In genomic region chr12:70806827-70807226, GRCh38 we compare ENCODE assay signal across 23 cellular contexts.
DNase-seq lines count a peak whose midpoint lies in the region; ATAC-seq, FAIRE-seq and TF ChIP-seq lines count a peak whose summit lies in the region.
"Had no signal": no experiment of that assay in that cellular context is flagged by ENCODE, and none has a peak within 500 bp of the region (broad histone marks: within the 10 kb centered on the region; RNA-seq: fewer than 3 reads in every experiment).

No MANE protein-coding gene starts in this region.

- no peak overlapping the region for H3K27ac ChIP-seq in GM23338 (ENCODE audit: low read depth)
- no peak overlapping the region for H3K27ac ChIP-seq in K562 (ENCODE audit: extremely low read depth, low read depth, low read length)
- H3K27ac ChIP-seq in H1 (ENCODE audit: low read depth, low read length), result no peak overlapping the region
- no peak overlapping the region for H3K27ac ChIP-seq in dorsolateral prefrontal cortex
- H3K27ac ChIP-seq in aorta (ENCODE audit: low read depth in 1 of 2, low read length in 2 of 2), result no peak overlapping the region
- H3K27ac ChIP-seq: 22Rv1; A549; BLaER1 treated with 17β-estradiol and CSF1 and Interleukin-3, amounts not matched to agents 10 nM and 100 nM; C4-2B had no signal

- H3K9me3 Mint-ChIP-seq in GM23338, result peaks cover 16% of the 10 kb centered on the region

- H2BK120ac ChIP-seq in H1 (replicated peaks; ENCODE audit: low read depth, low read length), result no peak overlapping the region

- no peak overlapping the region for H3K18ac ChIP-seq in H1 (ENCODE audit: extremely low read depth, low read length)

- peak overlapping the region; percentile 76 for H3K27ac Mint-ChIP-seq in GM23338
- H3K27ac Mint-ChIP-seq: B cell; CD4-positive, alpha-beta T cell; CD8-positive, alpha-beta T cell had no signal

- no peak overlapping the region for H3K4me3 Mint-ChIP-seq in GM23338
- H3K4me3 Mint-ChIP-seq: B cell; CD4-positive, alpha-beta T cell; CD8-positive, alpha-beta T cell had no signal

- no peaks in the 10 kb centered on the region for H3F3A ChIP-seq in GM23338 (replicated peaks; ENCODE audit: low read depth)

- no peak for DNase-seq in GM23338 (ENCODE audit: low spot score)
- DNase-seq in K562 (ENCODE audit: extremely low read depth in 1 of 4, low spot score in 3 of 4), result no peak
- DNase-seq in H1 (ENCODE audit: low read depth in 1 of 2, low spot score in 2 of 2), result no peak
- no peak for DNase-seq in mucosa of descending colon
- no peak for DNase-seq in dorsolateral prefrontal cortex
- no peak for DNase-seq in aorta
- no peak for DNase-seq in OCI-M1 (lab: John Stamatoyannopoulos, UW)
- DNase-seq: AML-193; Caco-2; Calu3; CD4-positive, alpha-beta T cell; CD8-positive, alpha-beta T cell; DMS79 treated with DMSO at 0.1 percent for 48 hours; GF-D8 had no signal

- FAIRE-seq in K562 (lab: Jason Lieb, UNC), result peak; percentile 32
- FAIRE-seq in H1 (lab: Jason Lieb, UNC), result peak; percentile 63
- FAIRE-seq: A549, D721Med, G401.6, GM12891, GM19239 had no signal

- H2BK12ac ChIP-seq in H1 (ENCODE audit: low read depth, low read length), result no peak overlapping the region

- H3K79me2 ChIP-seq in GM23338 (replicated peaks; ENCODE audit: insufficient read depth), result no peaks in the 10 kb centered on the region
- H3K79me2 ChIP-seq in K562 (ENCODE audit: control insufficient read depth, insufficient read depth, low read length), result no peaks in the 10 kb centered on the region
- no peaks in the 10 kb centered on the region for H3K79me2 ChIP-seq in H1 (ENCODE audit: control insufficient read depth in 1 of 2, insufficient read depth in 2 of 2, low read length in 2 of 2)

- peaks cover 24% of the 10 kb centered on the region for H3K4me1 ChIP-seq in GM23338 (ENCODE audit: insufficient read depth)
- no peaks in the 10 kb centered on the region for H3K4me1 ChIP-seq in K562 (replicated peaks in 1 of 2; ENCODE audit: control insufficient read depth in 2 of 2, insufficient read depth in 2 of 2, low read length in 2 of 2)
- H3K4me1 ChIP-seq in H1 (replicated peaks in 1 of 4; ENCODE audit: control insufficient read depth in 3 of 4, insufficient read depth in 4 of 4, low read length in 3 of 4), result peaks cover 0 to 15% (median 3%) of the 10 kb centered on the region in 4 experiments; a peak in 3 of 7 replicates
- H3K4me1 ChIP-seq in mucosa of descending colon (ENCODE audit: low read depth), result peaks cover 2% of the 10 kb centered on the region
- H3K4me1 ChIP-seq in aorta (ENCODE audit: control insufficient read depth in 1 of 2, insufficient read depth in 2 of 2, low read length in 2 of 2), result no peaks in the 10 kb centered on the region
- H3K4me1 ChIP-seq: A549; BLaER1 treated with 17β-estradiol and CSF1 and Interleukin-3, amounts not matched to agents 10 nM and 100 nM; Caco-2 had no signal

- H4K5ac ChIP-seq in H1 (ENCODE audit: insufficient read length, low read depth, low read length), result no peak overlapping the region

- H3K9me1 ChIP-seq in K562 (ENCODE audit: control insufficient read depth, insufficient read depth, low read length), result no peaks in the 10 kb centered on the region

- H3K9me2 ChIP-seq in GM23338 (ENCODE audit: insufficient read depth), result no peaks in the 10 kb centered on the region

- H3K27me3 ChIP-seq in GM23338 (ENCODE audit: insufficient read depth), result no peaks in the 10 kb centered on the region
- H3K27me3 ChIP-seq in K562 (ENCODE audit: control insufficient read depth in 2 of 2, insufficient read depth in 2 of 2, low read length in 2 of 2), result no peaks in the 10 kb centered on the region
- no peaks in the 10 kb centered on the region for H3K27me3 ChIP-seq in H1 (replicated peaks in 1 of 4; ENCODE audit: control insufficient read depth in 3 of 4, extremely low read depth in 1 of 4, insufficient read depth in 3 of 4, low read length in 3 of 4)
- H3K27me3 ChIP-seq in dorsolateral prefrontal cortex, result no peaks in the 10 kb centered on the region
- no peaks in the 10 kb centered on the region for H3K27me3 ChIP-seq in aorta (ENCODE audit: control insufficient read depth in 1 of 2, insufficient read depth in 2 of 2, low read length in 1 of 2)
- H3K27me3 ChIP-seq: BLaER1 treated with 17β-estradiol and CSF1 and Interleukin-3, amounts not matched to agents 10 nM and 100 nM had no signal

- H3K9me3 ChIP-seq in K562 (replicated peaks; ENCODE audit: control insufficient read depth, insufficient read depth, low read depth, low read length) (no peaks in the 10 kb centered on the region), H1 (ENCODE audit: insufficient read depth in 2 of 2, low read depth in 1 of 2, low read length in 1 of 2) (no peaks in the 10 kb centered on the region), mucosa of descending colon (no peaks in the 10 kb centered on the region), aorta (ENCODE audit: control insufficient read depth, low read length) (no peaks in the 10 kb centered on the region)
- H3K9me3 ChIP-seq: A549 had no signal

- no peaks in the 10 kb centered on the region; the same call in 1 of the 2 replicates for H3K23me2 ChIP-seq in H1 (ENCODE audit: low read depth, low read length)

- H3K27me3 Mint-ChIP-seq in GM23338 (ENCODE audit: insufficient read depth, low read depth, poor library complexity), result no peaks in the 10 kb centered on the region
- H3K27me3 Mint-ChIP-seq: B cell had no signal

- CTCF ChIA-PET in K562 (lab: Yijun Ruan, JAX; ENCODE audit: low intra/inter-chr PET ratio) (no interaction called here), H1 (lab: Charles Lee; ENCODE audit: partially characterized antibody) (no interaction called here)

- no peak overlapping the region for H2BK20ac ChIP-seq in H1 (ENCODE audit: low read length)

- H3K36me3 ChIP-seq in GM23338 (ENCODE audit: insufficient read depth) (no peaks in the 10 kb centered on the region), K562 (ENCODE audit: control insufficient read depth, insufficient read depth, low read length) (no peaks in the 10 kb centered on the region), H1 (ENCODE audit: control insufficient read depth in 2 of 4, insufficient read depth in 4 of 4, low read length in 3 of 4) (no peaks in the 10 kb centered on the region), mucosa of descending colon (ENCODE audit: low read depth) (no peaks in the 10 kb centered on the region), aorta (ENCODE audit: control insufficient read depth in 1 of 2, insufficient read depth in 2 of 2, low read length in 1 of 2) (no peaks in the 10 kb centered on the region)
- H3K36me3 ChIP-seq: BLaER1 treated with 17β-estradiol and CSF1 and Interleukin-3, amounts not matched to agents 10 nM and 100 nM had no signal

- TF ChIP-seq CTCF in GM23338 (conservative IDR thresholded peaks at IDR 0.05; ENCODE audit: low read depth in 2 of 2) (no peak), K562 (IDR thresholded peaks at IDR 0.05 in 2 of 3, conservative IDR thresholded peaks at IDR 0.05 in 1 of 3; ENCODE audit: insufficient read depth in 2 of 3, low read depth in 1 of 3, low read length in 3 of 3) (no peak), H1 (IDR thresholded peaks at IDR 0.05; ENCODE audit: control extremely low read depth in 1 of 3, insufficient read depth in 1 of 3, low read depth in 1 of 3, low read length in 3 of 3) (no peak), mucosa of descending colon (IDR thresholded peaks at IDR 0.05) (no peak), dorsolateral prefrontal cortex (IDR thresholded peaks at IDR 0.05 in 54 of 56, conservative IDR thresholded peaks at IDR 0.05 in 2 of 56; ENCODE audit: low read depth in 1 of 56, partially characterized antibody in 56 of 56) (no peak)

- TF ChIP-seq POLR2A in K562 (conservative IDR thresholded peaks at IDR 0.05) (no peak), H1 (IDR thresholded peaks at IDR 0.05; ENCODE audit: control extremely low read depth in 1 of 2, low read depth in 2 of 2, low read length in 2 of 2) (no peak)

- H3K36me3 Mint-ChIP-seq in GM23338 (ENCODE audit: low read depth), result peaks cover 26% of the 10 kb centered on the region; the same call in 2 of the 3 replicates
- H3K36me3 Mint-ChIP-seq: CD8-positive, alpha-beta T cell had no signal

- H3K4me1 Mint-ChIP-seq in GM23338, result peaks cover 54% of the 10 kb centered on the region
- H3K4me1 Mint-ChIP-seq: B cell had no signal

- H2AFZ ChIP-seq in GM23338, result no peak overlapping the region
- H2AFZ ChIP-seq in K562 (ENCODE audit: low read depth, low read length), result no peak overlapping the region
- H2AFZ ChIP-seq in H1 (ENCODE audit: low read length), result no peak overlapping the region

- TF ChIP-seq RAD21 in K562 (CRISPR knock-in tag; conservative IDR thresholded peaks at IDR 0.05 in 1 of 2, IDR thresholded peaks at IDR 0.05 in 1 of 2) (no peak), H1 (IDR thresholded peaks at IDR 0.05 in 1 of 2, conservative IDR thresholded peaks at IDR 0.05 in 1 of 2; ENCODE audit: low read depth in 2 of 2, low read length in 2 of 2) (no peak)

- POLR2A ChIA-PET in K562 (lab: Yijun Ruan, JAX) (no interaction called here), H1 (lab: Charles Lee; ENCODE audit: partially characterized antibody) (no interaction called here)

- no peak for TF ChIP-seq EP300 in K562 (IDR thresholded peaks at IDR 0.05; ENCODE audit: low read length)
- TF ChIP-seq EP300 in H1 (IDR thresholded peaks at IDR 0.05; ENCODE audit: borderline replicate concordance in 1 of 2, low read depth in 2 of 2, low read length in 2 of 2), result no peak

- no peak overlapping the region for H3K4me3 ChIP-seq in GM23338
- H3K4me3 ChIP-seq in K562, result no peak overlapping the region
- no peak overlapping the region; a peak in 1 of 8 replicates for H3K4me3 ChIP-seq in H1 (ENCODE audit: extremely low read depth in 1 of 4, insufficient read depth in 2 of 4, low read depth in 3 of 4, low read length in 4 of 4)
- no peak overlapping the region for H3K4me3 ChIP-seq in mucosa of descending colon
- H3K4me3 ChIP-seq in dorsolateral prefrontal cortex, result no peak overlapping the region
- no peak overlapping the region for H3K4me3 ChIP-seq in aorta (ENCODE audit: low read length in 2 of 2)
- H3K4me3 ChIP-seq: A549; BLaER1 treated with 17β-estradiol and CSF1 and Interleukin-3, amounts not matched to agents 10 nM and 100 nM had no signal

- H4K20me1 ChIP-seq in GM23338 (replicated peaks; ENCODE audit: insufficient read depth), result no peaks in the 10 kb centered on the region
- no peaks in the 10 kb centered on the region for H4K20me1 ChIP-seq in K562 (replicated peaks; ENCODE audit: control insufficient read depth, insufficient read depth, low read length)
- no peaks in the 10 kb centered on the region for H4K20me1 ChIP-seq in H1 (replicated peaks in 1 of 2; ENCODE audit: control insufficient read depth in 1 of 2, insufficient read depth in 2 of 2, low read length in 2 of 2)
- H4K20me1 ChIP-seq: BLaER1 treated with 17β-estradiol and CSF1 and Interleukin-3, amounts not matched to agents 10 nM and 100 nM had no signal

- H4K8ac ChIP-seq in H1 (ENCODE audit: extremely low read depth, insufficient read depth, low read length), result no peak overlapping the region

- H3K4ac ChIP-seq in H1 (replicated peaks; ENCODE audit: insufficient read length, low read depth, low read length), result no peak overlapping the region

- no peak overlapping the region for H3K9ac ChIP-seq in K562 (ENCODE audit: insufficient read depth in 1 of 2, low read depth in 2 of 2, low read length in 2 of 2)
- no peak overlapping the region for H3K9ac ChIP-seq in H1 (replicated peaks in 1 of 4; ENCODE audit: extremely low read depth in 1 of 4, low read depth in 3 of 4, low read length in 3 of 4)
- H3K9ac ChIP-seq: BLaER1 treated with 17β-estradiol and CSF1 and Interleukin-3, amounts not matched to agents 10 nM and 100 nM had no signal

- no TSS peak for BruUV-seq in K562 (replicated peaks; lab: Mats Ljungman, UMichigan)

- WGBS in K562 (ENCODE audit: insufficient coverage, low coverage, missing lambda C conversion rate), result 8% methylated on average over 1 of the region's 1 CpG
- WGBS in H1 (ENCODE audit: extremely low coverage in 1 of 2, insufficient coverage in 1 of 2, insufficient read length in 1 of 2, insufficient replicate concordance in 2 of 2, low coverage in 1 of 2, low lambda C conversion rate in 2 of 2, missing lambda C conversion rate in 1 of 2), 2 experiments, result 82% methylated on average over 1 of the region's 1 CpG; no CpG with 5 or more reads in 1 of the 2 experiments
- WGBS in aorta, 2 donors, result 85 to 86% methylated on average over 1 of the region's 1 CpG

- H2BK5ac ChIP-seq in H1 (ENCODE audit: low read depth, low read length), result no peak overlapping the region; the same call in 1 of the 2 replicates

- H2AK5ac ChIP-seq in H1 (ENCODE audit: low read depth, low read length), result no peak overlapping the region

- H4K91ac ChIP-seq in H1 (replicated peaks; ENCODE audit: insufficient read length, low read length), result no peak overlapping the region

- in situ Hi-C loops in K562 (cut with MboI), result no loop called here

- no peak overlapping the region for H3K4me2 ChIP-seq in GM23338
- no peak overlapping the region for H3K4me2 ChIP-seq in K562 (ENCODE audit: insufficient read depth, low read length)
- no peak overlapping the region for H3K4me2 ChIP-seq in H1 (ENCODE audit: insufficient read depth in 1 of 2, low read depth in 2 of 2, low read length in 2 of 2)
- H3K4me2 ChIP-seq: A549; BLaER1 treated with 17β-estradiol and CSF1 and Interleukin-3, amounts not matched to agents 10 nM and 100 nM had no signal

- intact Hi-C loops in K562 (cut with micrococcal nuclease) (no loop called here), mucosa of descending colon (cut with DNase I, micrococcal nuclease) (no loop called here), dorsolateral prefrontal cortex (cut with DNase I) (no loop called here), aorta (cut with DNase I) (no loop called here)

- no peak overlapping the region for H3K23ac ChIP-seq in H1 (ENCODE audit: insufficient read length)

- H3K79me1 ChIP-seq in H1 (ENCODE audit: low read depth, low read length), result no peaks in the 10 kb centered on the region

- H3K14ac ChIP-seq in H1 (ENCODE audit: insufficient read length), result no peak overlapping the region

- ATAC-seq in GM23338 (no peak), K562 (no peak), mucosa of descending colon (peak; percentile 52), aorta (ENCODE audit: low FRiP score) (no peak)
- ATAC-seq: A549; CD8-positive, alpha-beta T cell had no signal

- H2BK15ac ChIP-seq in H1 (ENCODE audit: low read length), result no peak overlapping the region

- H3K56ac ChIP-seq in H1 (replicated peaks; ENCODE audit: insufficient read length, low read depth, low read length), result no peak overlapping the region
